In genomic region chr2:238291550-238292281, GRCh38 we compare ENCODE assay signal across 18 cellular contexts. TPM values are rescaled to one million over a fixed set of nuclear protein-coding genes. Genes with fewer than 3 reads are reported as not detected.
DNase-seq lines count a peak whose midpoint lies in the region; ATAC-seq and TF ChIP-seq lines count a peak whose summit lies in the region.
"Had no signal": no experiment of that assay in that cellular context is flagged by ENCODE, and none has a peak within 500 bp of the region (broad histone marks: within the 10 kb centered on the region; RNA-seq: fewer than 3 reads in every experiment).

No MANE protein-coding gene starts in this region.

- intact Hi-C loops in MCF 10A (cut with micrococcal nuclease): no loop called here
- intact Hi-C loops in mammary epithelial cell (cut with micrococcal nuclease): no loop called here
- intact Hi-C loops in posterior vena cava (cut with DNase I): no loop called here
- intact Hi-C loops in aorta (cut with DNase I): no loop called here

- peaks cover 10% of the 10 kb centered on the region for H3K36me3 Mint-ChIP-seq in MCF 10A (ENCODE audit: insufficient read depth, unreplicated experiment)
- peaks cover 0 to 4% (median 0%) of the 10 kb centered on the region in 3 donors for H3K36me3 Mint-ChIP-seq in immature natural killer cell
- no peaks in the 10 kb centered on the region for H3K36me3 Mint-ChIP-seq in activated naive CD8-positive, alpha-beta T cell treated with anti-CD3 and anti-CD28 coated beads, Interleukin-2, amount 50 U/mL, for 24 hours (ENCODE audit: low read depth)

- WGBS in mammary epithelial cell (ENCODE audit: low coverage, missing lambda C conversion rate): 94% methylated on average over 5 of the region's 8 CpGs
- WGBS in aorta, 2 donors: 95 to 97% methylated on average over 8 of the region's 8 CpGs

- no peak for ATAC-seq in aorta (ENCODE audit: low FRiP score)
- ATAC-seq in activated naive CD8-positive, alpha-beta T cell treated with anti-CD3 and anti-CD28 coated beads, Interleukin-2, amount 50 U/mL, for 24 hours: no peak

- CTCF ChIA-PET in MCF 10A (lab: Yijun Ruan, JAX) (interaction anchor here (0.6 to 2.5 kb wide), 6 partner anchors 8 to 436 kb away, joined by 3 to 9 read pairs (median 5); no protein-coding TSS in a partner anchor), mammary epithelial cell (lab: Charles Lee; ENCODE audit: low non-redundant PET) (no interaction called here)

- peaks cover 36% of the 10 kb centered on the region for H3K4me1 ChIP-seq in mammary epithelial cell (ENCODE audit: insufficient read depth, low read length)
- H3K4me1 ChIP-seq in aorta (ENCODE audit: control insufficient read depth in 1 of 2, insufficient read depth in 2 of 2, low read length in 2 of 2): no peaks in the 10 kb centered on the region

- H3K9me3 ChIP-seq in mammary epithelial cell (replicated peaks; ENCODE audit: insufficient read depth, low read length): no peaks in the 10 kb centered on the region
- no peaks in the 10 kb centered on the region for H3K9me3 ChIP-seq in aorta (ENCODE audit: control insufficient read depth, low read length)

- no peak overlapping the region for H3K4me2 ChIP-seq in mammary epithelial cell (ENCODE audit: insufficient read depth, low read depth, low read length)
- H3K4me2 ChIP-seq: PC-9 had no signal

- no peak overlapping the region for H3K4me3 ChIP-seq in mammary epithelial cell (replicated peaks in 1 of 3; ENCODE audit: insufficient read depth in 1 of 3, low read depth in 2 of 3, low read length in 3 of 3)
- no peak overlapping the region for H3K4me3 ChIP-seq in aorta (ENCODE audit: low read length in 2 of 2)
- H3K4me3 ChIP-seq: PC-9 had no signal

- BruUV-seq in MCF 10A (replicated peaks; lab: Mats Ljungman, UMichigan): no TSS peak
- BruUV-seq in mammary epithelial cell (replicated peaks; lab: Mats Ljungman, UMichigan): no TSS peak

- no peaks in the 10 kb centered on the region for H4K20me1 ChIP-seq in mammary epithelial cell (ENCODE audit: insufficient read depth, low read length)

- H3K36me3 ChIP-seq in mammary epithelial cell (ENCODE audit: insufficient read depth, low read length): no peaks in the 10 kb centered on the region
- H3K36me3 ChIP-seq in aorta (ENCODE audit: control insufficient read depth in 1 of 2, insufficient read depth in 2 of 2, low read length in 1 of 2): no peaks in the 10 kb centered on the region

- no peak for DNase-seq in MCF 10A (ENCODE audit: unreplicated experiment)
- DNase-seq in mammary epithelial cell: no peak
- DNase-seq in immature natural killer cell: no peak
- DNase-seq in posterior vena cava (ENCODE audit: low spot score): peak; percentile 66
- peak; percentile 38 to 65 for DNase-seq in aorta
- DNase-seq in OCI-M2 (lab: John Stamatoyannopoulos, UW; ENCODE audit: unreplicated experiment): no peak
- DNase-seq in activated naive CD8-positive, alpha-beta T cell treated with anti-CD3 and anti-CD28 coated beads, Interleukin-2, amount 50 U/mL, for 24 hours: no peak
- DNase-seq in T-helper 1 cell: no peak
- DNase-seq: MM.1S, NCI-H1048, NCI-H1417 treated with DMSO at 0.1 percent for 48 hours, NCI-H187, NCI-H526 treated with DMSO at 0.1 percent for 48 hours, RPMI8226, SIG-M5 had no signal

- H3K27ac ChIP-seq in mammary epithelial cell (ENCODE audit: insufficient read depth, low read depth, low read length) (no peak overlapping the region), aorta (ENCODE audit: low read depth in 1 of 2, low read length in 2 of 2) (no peak overlapping the region)
- H3K27ac ChIP-seq: C4-2B, PC-9 had no signal

- POLR2A ChIA-PET in MCF 10A (lab: Yijun Ruan, JAX): interaction anchor here (3.1 to 8.9 kb wide), 3 partner anchors 11 to 90 kb away, joined by 14 to 139 read pairs (median 47); partner anchors contain the start of gene TRAF3IP1

- peaks cover 12% of the 10 kb centered on the region for H3K79me2 ChIP-seq in mammary epithelial cell (ENCODE audit: insufficient read depth, low read length)

- H3K9ac ChIP-seq in mammary epithelial cell (ENCODE audit: insufficient read depth, low read length): no peak overlapping the region

- no peak overlapping the region for H2AFZ ChIP-seq in mammary epithelial cell (ENCODE audit: low read depth, low read length)
- H2AFZ ChIP-seq: PC-9 had no signal

- H3K4me1 Mint-ChIP-seq in MCF 10A (ENCODE audit: insufficient read depth, unreplicated experiment) (peaks cover 29% of the 10 kb centered on the region), immature natural killer cell (peaks cover 33 to 35% of the 10 kb centered on the region in 2 donors)
- H3K4me1 Mint-ChIP-seq in activated naive CD8-positive, alpha-beta T cell treated with anti-CD3 and anti-CD28 coated beads, Interleukin-2, amount 50 U/mL, for 24 hours: peaks cover 25% of the 10 kb centered on the region

- H3K4me3 Mint-ChIP-seq in MCF 10A (ENCODE audit: unreplicated experiment) (no peak overlapping the region), immature natural killer cell (no peak overlapping the region)
- H3K4me3 Mint-ChIP-seq in activated naive CD8-positive, alpha-beta T cell treated with anti-CD3 and anti-CD28 coated beads, Interleukin-2, amount 50 U/mL, for 24 hours: no peak overlapping the region

- H3K27ac Mint-ChIP-seq in MCF 10A (ENCODE audit: low read depth, unreplicated experiment) (peak overlapping the region; percentile 99), immature natural killer cell (peak overlapping the region in 5 of 6 donors; percentile 12 to 73 (median 51))
- no peak overlapping the region for H3K27ac Mint-ChIP-seq in activated naive CD8-positive, alpha-beta T cell treated with anti-CD3 and anti-CD28 coated beads, Interleukin-2, amount 50 U/mL, for 24 hours

- in situ Hi-C loops in mammary epithelial cell (cut with MboI; ENCODE audit: low sequenced_read_pairs in 2 of 2): no loop called here

- H3K27me3 Mint-ChIP-seq in MCF 10A (ENCODE audit: insufficient read depth, unreplicated experiment) (peaks cover 11% of the 10 kb centered on the region), immature natural killer cell (ENCODE audit: low read depth in 3 of 3) (peaks cover 18 to 20% (median 20%) of the 10 kb centered on the region in 3 donors)
- peaks cover 7% of the 10 kb centered on the region for H3K27me3 Mint-ChIP-seq in activated naive CD8-positive, alpha-beta T cell treated with anti-CD3 and anti-CD28 coated beads, Interleukin-2, amount 50 U/mL, for 24 hours

- TF ChIP-seq CTCF in MCF 10A (IDR thresholded peaks at IDR 0.05; ENCODE audit: unreplicated experiment): no peak
- TF ChIP-seq CTCF in mammary epithelial cell (conservative IDR thresholded peaks at IDR 0.05 in 1 of 2, IDR thresholded peaks at IDR 0.05 in 1 of 2; ENCODE audit: extremely low read depth in 1 of 2, insufficient read depth in 1 of 2, low read depth in 1 of 2, low read length in 2 of 2): no peak

- dilution Hi-C loops in mammary epithelial cell (cut with HindIII; ENCODE audit: low sequenced_read_pairs): no loop called here

- H3K27me3 ChIP-seq in mammary epithelial cell (ENCODE audit: insufficient read depth, low read length) (no peaks in the 10 kb centered on the region), aorta (ENCODE audit: control insufficient read depth in 1 of 2, insufficient read depth in 2 of 2, low read length in 1 of 2) (no peaks in the 10 kb centered on the region)

- H3K9me3 Mint-ChIP-seq in MCF 10A (ENCODE audit: unreplicated experiment) (no peaks in the 10 kb centered on the region), immature natural killer cell (no peaks in the 10 kb centered on the region)
- no peaks in the 10 kb centered on the region for H3K9me3 Mint-ChIP-seq in activated naive CD8-positive, alpha-beta T cell treated with anti-CD3 and anti-CD28 coated beads, Interleukin-2, amount 50 U/mL, for 24 hours
- H3K9me3 Mint-ChIP-seq: CD8-positive, alpha-beta memory T cell had no signal

RNA-seq across cellular contexts. Expression of gene PER2, which starts 3.3 kb away (rescaled TPM):
- total RNA-seq in MCF 10A (2022): 8.9 and 13.8 TPM in 2 replicates
- 1 to 10 TPM; 6.3 to 7.8 TPM for total RNA-seq in mammary epithelial cell
- 2.1 TPM for polyA plus RNA-seq in mammary epithelial cell
- polyA minus RNA-seq in mammary epithelial cell: 11.2 TPM
- polyA plus RNA-seq in immature natural killer cell: 1 to 10 TPM; 1.0 to 8.5 (median 7.2) TPM
- total RNA-seq in posterior vena cava: 10 to 100 TPM; 10.1 to 16.8 TPM
- 10 to 100 TPM; 22.0 to 25.1 TPM for total RNA-seq in aorta
- polyA plus RNA-seq in aorta: 1 to 10 TPM; 2.0 to 6.1 TPM

RNA-seq across cellular contexts. Expression of gene TRAF3IP1, which starts 28.6 kb away (rescaled TPM):
- total RNA-seq in MCF 10A (2022) (19.1 and 30.1 TPM in 2 replicates), mammary epithelial cell (10 to 100 TPM in 1 of 2 donors, 1 to 10 TPM in 1; 7.0 to 18.1 TPM), posterior vena cava (10 to 100 TPM; 27.1 to 37.2 TPM), aorta (10 to 100 TPM; 21.0 to 21.5 TPM)
- polyA plus RNA-seq in mammary epithelial cell (4.9 TPM), immature natural killer cell (1 to 10 TPM; 1.9 to 7.0 (median 2.2) TPM), aorta (10 to 100 TPM; 14.4 to 15.8 TPM)
- 8.7 TPM for polyA minus RNA-seq in mammary epithelial cell

RNA-seq across cellular contexts. Expression of gene HES6, which starts 51.9 kb away (rescaled TPM):
- total RNA-seq in MCF 10A (2022) (16.8 and 19.7 TPM in 2 replicates), mammary epithelial cell (1 to 10 TPM; 1.2 to 5.0 TPM), posterior vena cava (1 to 10 TPM; 2.3 to 6.9 TPM), aorta (1 to 10 TPM; 3.3 to 5.2 TPM)
- polyA plus RNA-seq in mammary epithelial cell (2.1 TPM), immature natural killer cell (10 to 100 TPM; 27.3 to 36.5 (median 34.5) TPM), aorta (1 to 10 TPM; 3.3 to 9.4 TPM)
- not detected for polyA minus RNA-seq in mammary epithelial cell

Comparison
In these comparisons a context has a peak if more than half of its experiments do, and no peak if none do; other contexts are left out.
1. DNase-seq: peak in posterior vena cava (single experiment) and aorta (2 of 2); none in MCF 10A (single experiment), mammary epithelial cell (single experiment), immature natural killer cell (0 of 3), OCI-M2 (single experiment), activated naive CD8-positive, alpha-beta T cell treated with anti-CD3 and anti-CD28 coated beads, Interleukin-2, amount 50 U/mL, for 24 hours (single experiment) and T-helper 1 cell (0 of 5).